ENCODE assay signal across 24 cellular contexts in genomic region chr2:80199504-80199903, GRCh38.
"Had no signal": no experiment of that assay in that cellular context is flagged by ENCODE, and none has a peak within 500 bp of the region (broad histone marks: within the 10 kb centered on the region; RNA-seq: fewer than 3 reads in every experiment).

No MANE protein-coding gene starts in this region.

- H3K4me1 ChIP-seq: heart left ventricle, pancreas, psoas muscle, spleen, stomach, transverse colon had no signal

- H3K4me3 Mint-ChIP-seq: natural killer cell treated with Interleukin-12 subunit alpha and Interleukin-12 subunit beta and Interleukin-15 and Interleukin-18, amount 100 ng/mL, for 72 hours had no signal

- ATAC-seq: heart left ventricle; left colon; natural killer cell treated with Interleukin-12 subunit alpha and Interleukin-12 subunit beta and Interleukin-15 and Interleukin-18, amount 100 ng/mL, for 72 hours; pancreas; psoas muscle; sciatic nerve had no signal

- H3K27ac ChIP-seq: coronary artery, heart left ventricle, pancreas, psoas muscle, spleen, stomach, thoracic aorta, transverse colon had no signal

- H3K36me3 ChIP-seq: heart left ventricle, pancreas, spleen, stomach, thoracic aorta, transverse colon had no signal

- H3K27ac Mint-ChIP-seq: natural killer cell treated with Interleukin-12 subunit alpha and Interleukin-12 subunit beta and Interleukin-15 and Interleukin-18, amount 100 ng/mL, for 72 hours had no signal

- DNase-seq: central memory CD4-positive, alpha-beta T cell; effector CD4-positive, alpha-beta T cell; foreskin melanocyte; heart left ventricle; hypothalamus; left colon; mammary epithelial cell; midbrain; occipital lobe; pancreas; psoas muscle; spleen; stimulated activated CD4-positive, alpha-beta T cell treated with anti-CD3 and anti-CD28 coated beads, Interleukin-15, amount 100 ng/mL, for 24 hours; stimulated activated CD4-positive, alpha-beta T cell treated with anti-CD3 and anti-CD28 coated beads, Interleukin-1b, Interleukin-23, amount 100 ng/mL, for 48 hours; stimulated activated CD4-positive, alpha-beta T cell treated with anti-CD3 and anti-CD28 coated beads, Interleukin-4, amount 100 ng/mL, for 24 hours; stimulated activated naive CD4-positive, alpha-beta T cell; stomach; substantia nigra; transverse colon had no signal

- H3K27me3 ChIP-seq: heart left ventricle, spleen, stomach, transverse colon had no signal

- H3K9me3 ChIP-seq: pancreas, psoas muscle, thoracic aorta had no signal

- H3K27me3 Mint-ChIP-seq: natural killer cell treated with Interleukin-12 subunit alpha and Interleukin-12 subunit beta and Interleukin-15 and Interleukin-18, amount 100 ng/mL, for 72 hours had no signal

- H3K4me3 ChIP-seq: coronary artery, heart left ventricle, pancreas, psoas muscle, spleen, stomach, thoracic aorta, transverse colon had no signal

- FAIRE-seq: keratinocyte, pancreas had no signal
